Comparison of ENCODE assay signal across 1 cellular context in genomic region chr15:55630921-55631320, GRCh38.
TF ChIP-seq lines count a peak whose summit lies in the region.

No MANE protein-coding gene starts in this region.

TF ChIP-seq in endothelial cell of umbilical vein, 7 proteins besides CTCF, POLR2A, EP300 and RAD21:
- TF ChIP-seq FOS (IDR thresholded peaks at IDR 0.05; ENCODE audit: borderline replicate concordance, insufficient read depth, low read length), result no peak
- TF ChIP-seq MAX (IDR thresholded peaks at IDR 0.05; ENCODE audit: insufficient read depth, insufficient read length), result no peak
- TF ChIP-seq GATA2 (IDR thresholded peaks at IDR 0.05; ENCODE audit: insufficient read depth, insufficient read length, low read depth, low read length), result no peak
- no peak for TF ChIP-seq POLR2AphosphoS5 (IDR thresholded peaks at IDR 0.05; ENCODE audit: insufficient read depth, low read depth, low read length)
- TF ChIP-seq MYC (IDR thresholded peaks at IDR 0.05; ENCODE audit: low read depth, low read length), result no peak
- no peak for TF ChIP-seq JUN (IDR thresholded peaks at IDR 0.05; ENCODE audit: borderline replicate concordance, insufficient read depth, insufficient read length, low read depth)
- no peak for TF ChIP-seq EZH2 (IDR thresholded peaks at IDR 0.05; ENCODE audit: borderline replicate concordance, low read depth, low read length, severe bottlenecking)
